In genomic region chr20:57695012-57695411, GRCh38 we compare ENCODE assay signal across 16 cellular contexts. TPM values are rescaled to one million over a fixed set of nuclear protein-coding genes. Genes with fewer than 3 reads are reported as not detected.
DNase-seq lines count a peak whose midpoint lies in the region; ATAC-seq, FAIRE-seq and TF ChIP-seq lines count a peak whose summit lies in the region.
"Had no signal": no experiment of that assay in that cellular context is flagged by ENCODE, and none has a peak within 500 bp of the region (broad histone marks: within the 10 kb centered on the region; RNA-seq: fewer than 3 reads in every experiment).

No MANE protein-coding gene starts in this region.

- peak overlapping the region in 1 of 2 donors; percentile 29 for H3K4me3 ChIP-seq in ascending aorta
- H3K4me3 ChIP-seq: cardiac muscle cell, neural progenitor cell had no signal

- ATAC-seq in HG02981 (IDR thresholded peaks at IDR 0.05; ENCODE audit: unreplicated experiment), result no peak

- no peaks in the 10 kb centered on the region for H3K27me3 ChIP-seq in ascending aorta
- H3K27me3 ChIP-seq: neural progenitor cell had no signal

- H3K4me1 Mint-ChIP-seq in activated T-cell treated with anti-CD3 and anti-CD28 coated beads, Interleukin-2, amount 50 U/mL, for 24 hours (ENCODE audit: low read depth), result peaks cover 40% of the 10 kb centered on the region
- H3K4me1 Mint-ChIP-seq in endothelial cell (ENCODE audit: unreplicated experiment), result peaks cover 67% of the 10 kb centered on the region

- peak overlapping the region; percentile 57 to 65 for H3K27ac ChIP-seq in ascending aorta
- H3K27ac ChIP-seq: cardiac muscle cell, KMS-11, neural progenitor cell had no signal

- FAIRE-seq in urothelium cell line (lab: Jason Lieb, UNC), result peak; percentile 99
- FAIRE-seq: endometrium had no signal

- TF ChIP-seq CTCF in ascending aorta (IDR thresholded peaks at IDR 0.05) (no peak), endothelial cell (IDR thresholded peaks at IDR 0.05; ENCODE audit: unreplicated experiment) (no peak), GM13977 (IDR thresholded peaks at IDR 0.05; ENCODE audit: extremely low read depth, insufficient read depth, missing control alignments) (no peak)

- peaks cover 44 to 91% of the 10 kb centered on the region in 2 donors for H3K4me1 ChIP-seq in ascending aorta
- H3K4me1 ChIP-seq: neural progenitor cell had no signal

- peak; percentile 42 for DNase-seq in activated T-cell treated with anti-CD3 and anti-CD28 coated beads, Interleukin-2, amount 50 U/mL, for 1 hour
- no peak for DNase-seq in activated T-cell treated with anti-CD3 and anti-CD28 coated beads, Interleukin-2, amount 50 U/mL, for 24 hours
- DNase-seq in ascending aorta (ENCODE audit: low spot score in 2 of 2) (no peak), kidney tubule cell (ENCODE audit: low spot score) (peak; percentile 98), urothelium cell line (ENCODE audit: low spot score) (peak; percentile 92), endothelial cell (ENCODE audit: low spot score) (no peak), GM13977 (ENCODE audit: low spot score) (no peak)
- DNase-seq: activated CD4-positive, alpha-beta T cell treated with anti-CD3 and anti-CD28 coated beads, Interleukin-2, amount 50 U/mL, for 4 hours; head of caudate nucleus; NCI-H1694; NCI-H510A treated with DMSO at 0.1 percent for 48 hours had no signal

- H3K36me3 Mint-ChIP-seq in activated T-cell treated with anti-CD3 and anti-CD28 coated beads, Interleukin-2, amount 50 U/mL, for 24 hours (ENCODE audit: low read depth), result no peaks in the 10 kb centered on the region
- H3K36me3 Mint-ChIP-seq in endothelial cell (ENCODE audit: low read depth, unreplicated experiment), result peaks cover 9% of the 10 kb centered on the region
- H3K36me3 Mint-ChIP-seq: neural progenitor cell had no signal

- H3K36me3 ChIP-seq in ascending aorta, result peaks cover 0 to 5% of the 10 kb centered on the region in 2 donors
- H3K36me3 ChIP-seq: cardiac muscle cell, neural progenitor cell had no signal

- in situ Hi-C loops in GM13977 (cut with MboI; ENCODE audit: low pct_unique_long_range_greater_than_20kb, low sequenced_read_pairs, unreplicated experiment), result no loop called here

- intact Hi-C loops in ascending aorta (cut with DNase I), result loop anchor here (10.0 kb wide), 1 partner anchor 300 kb away; the partner anchor contains the start of gene RBM38

- no peak overlapping the region for H3K4me3 Mint-ChIP-seq in activated T-cell treated with anti-CD3 and anti-CD28 coated beads, Interleukin-2, amount 50 U/mL, for 24 hours
- no peak overlapping the region for H3K4me3 Mint-ChIP-seq in endothelial cell (ENCODE audit: unreplicated experiment)
- H3K4me3 Mint-ChIP-seq: neural progenitor cell had no signal

- H3K27ac Mint-ChIP-seq in activated T-cell treated with anti-CD3 and anti-CD28 coated beads, Interleukin-2, amount 50 U/mL, for 24 hours, result no peak overlapping the region
- no peak overlapping the region for H3K27ac Mint-ChIP-seq in endothelial cell (ENCODE audit: unreplicated experiment)
- H3K27ac Mint-ChIP-seq: neural progenitor cell had no signal

- H3K27me3 Mint-ChIP-seq in activated T-cell treated with anti-CD3 and anti-CD28 coated beads, Interleukin-2, amount 50 U/mL, for 24 hours, result no peaks in the 10 kb centered on the region
- peaks cover 12% of the 10 kb centered on the region for H3K27me3 Mint-ChIP-seq in endothelial cell (ENCODE audit: unreplicated experiment)

- no peaks in the 10 kb centered on the region for H3K9me3 Mint-ChIP-seq in activated T-cell treated with anti-CD3 and anti-CD28 coated beads, Interleukin-2, amount 50 U/mL, for 24 hours
- no peaks in the 10 kb centered on the region for H3K9me3 Mint-ChIP-seq in endothelial cell (ENCODE audit: unreplicated experiment)
- H3K9me3 Mint-ChIP-seq: neural progenitor cell had no signal

- H3K9me3 ChIP-seq in ascending aorta, result no peaks in the 10 kb centered on the region

RNA-seq across cellular contexts. Expression of gene PMEPA1, which starts 14.8 kb away (rescaled TPM):
- total RNA-seq in ascending aorta (56.8 TPM), endothelial cell (ENCODE audit: unreplicated experiment) (61.3 TPM)

Comparison
In these comparisons a context has a peak if more than half of its experiments do, and no peak if none do; other contexts are left out.
1. DNase-seq: peak in activated T-cell treated with anti-CD3 and anti-CD28 coated beads, Interleukin-2, amount 50 U/mL, for 1 hour (single experiment), kidney tubule cell (single experiment) and urothelium cell line (single experiment); none in activated T-cell treated with anti-CD3 and anti-CD28 coated beads, Interleukin-2, amount 50 U/mL, for 24 hours (single experiment), ascending aorta (0 of 2), endothelial cell (single experiment) and GM13977 (single experiment).